In the genomic region with DNA sequence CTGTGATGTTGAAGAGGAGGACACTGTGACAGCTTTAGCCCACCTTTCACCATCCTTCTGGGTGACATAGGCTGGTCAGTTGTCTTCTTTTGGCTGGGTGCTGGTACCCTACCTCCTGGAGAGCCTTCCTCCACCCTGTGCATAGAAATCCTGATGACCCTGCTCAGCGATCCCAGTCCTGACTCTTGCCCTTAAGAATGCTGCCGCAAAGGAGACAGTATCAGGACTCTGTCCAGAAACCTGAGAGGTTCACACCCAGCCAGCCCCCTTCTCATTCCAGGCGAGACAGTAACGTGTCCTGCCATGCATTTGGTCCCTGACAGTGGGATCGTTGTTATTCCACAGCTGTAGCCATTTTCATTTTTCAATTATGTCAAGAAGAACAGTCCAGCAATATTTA, we compare ENCODE assay signal across 17 cellular contexts.
A peak's percentile ranks its signal among the peaks of the same experiment; 100 is the strongest.
DNase-seq lines count a peak whose midpoint lies in the region; ATAC-seq and TF ChIP-seq lines count a peak whose summit lies in the region.
"Had no signal": no experiment of that assay in that cellular context is flagged by ENCODE, and none has a peak within 500 bp of the region (broad histone marks: within the 10 kb centered on the region; RNA-seq: fewer than 3 reads in every experiment).

No MANE protein-coding gene starts in this region.

- H3K27ac ChIP-seq in RWPE2 (ENCODE audit: poor library complexity, severe bottlenecking) (no peak overlapping the region), trophoblast cell (ENCODE audit: low read depth, low read length) (no peak overlapping the region), heart left ventricle (no peak overlapping the region)
- H3K27ac ChIP-seq: BLaER1, C4-2B had no signal

- no peak overlapping the region for H3K9ac ChIP-seq in trophoblast cell (ENCODE audit: low read length)
- H3K9ac ChIP-seq: BLaER1 had no signal

- no peak overlapping the region for H2AFZ ChIP-seq in trophoblast cell (ENCODE audit: insufficient read depth, low read length, poor library complexity)

- H2AK5ac ChIP-seq in trophoblast cell (ENCODE audit: low read length) = no peak overlapping the region

- H4K91ac ChIP-seq in trophoblast cell (ENCODE audit: low read depth, low read length) = no peak overlapping the region

- no peak overlapping the region for H4K12ac ChIP-seq in trophoblast cell (ENCODE audit: low read depth, low read length)

- H3K9me3 ChIP-seq in RWPE2 (ENCODE audit: severe bottlenecking) (no peaks in the 10 kb centered on the region), trophoblast cell (ENCODE audit: insufficient read depth, low read depth, low read length) (peaks cover 2% of the 10 kb centered on the region), heart left ventricle (no peaks in the 10 kb centered on the region)
- H3K9me3 ChIP-seq: Caco-2, HAP-1 had no signal

- peak; percentile 33; the same call in 1 of the 3 replicates for ATAC-seq in RWPE2 (ENCODE audit: low read depth)
- no peak for ATAC-seq in GM21360 (IDR thresholded peaks at IDR 0.05; ENCODE audit: unreplicated experiment)
- no peak for ATAC-seq in heart left ventricle
- ATAC-seq: CD8-positive, alpha-beta T cell had no signal

- H4K8ac ChIP-seq in trophoblast cell (ENCODE audit: low read depth, low read length) = no peak overlapping the region

- no peak for TF ChIP-seq POLR2A in heart left ventricle (IDR thresholded peaks at IDR 0.05)

- H3K18ac ChIP-seq in trophoblast cell (ENCODE audit: low read length) = no peak overlapping the region

- intact Hi-C loops in heart left ventricle (cut with DNase I) = no loop called here

- no peaks in the 10 kb centered on the region for H3K79me2 ChIP-seq in trophoblast cell (ENCODE audit: control insufficient read depth, insufficient read depth, low read length, poor library complexity)

- H3K23ac ChIP-seq in trophoblast cell (ENCODE audit: low read length) = no peak overlapping the region

- H2BK12ac ChIP-seq in trophoblast cell (ENCODE audit: low read length) = no peak overlapping the region

- no peak overlapping the region for H2BK5ac ChIP-seq in trophoblast cell (ENCODE audit: low read depth, low read length, poor library complexity)

- no peak overlapping the region for H3K14ac ChIP-seq in trophoblast cell (ENCODE audit: low read length)

- TF ChIP-seq CTCF in RWPE2 (IDR thresholded peaks at IDR 0.05; ENCODE audit: poor library complexity, severe bottlenecking) (no peak), heart left ventricle (IDR thresholded peaks at IDR 0.05) (no peak)

- H3K27me3 ChIP-seq in RWPE2 (ENCODE audit: insufficient read depth, poor library complexity, severe bottlenecking) (no peaks in the 10 kb centered on the region), trophoblast cell (ENCODE audit: insufficient read depth, low read length) (no peaks in the 10 kb centered on the region), heart left ventricle (no peaks in the 10 kb centered on the region)
- H3K27me3 ChIP-seq: BLaER1 had no signal

- WGBS in trophoblast cell (ENCODE audit: extremely low coverage, insufficient coverage, insufficient read length) = no CpG with 5 or more reads among the region's 5 CpGs
- WGBS in heart left ventricle, 4 donors = 40 to 57% (median 50%) methylated on average over 4 to 5 of the region's 5 CpGs

- no peaks in the 10 kb centered on the region for H3K36me3 ChIP-seq in RWPE2 (ENCODE audit: low read depth)
- H3K36me3 ChIP-seq in trophoblast cell (ENCODE audit: control insufficient read depth in 1 of 2, insufficient read depth in 2 of 2, low read length in 2 of 2) = peaks cover 0 to 7% of the 10 kb centered on the region in 2 experiments
- H3K36me3 ChIP-seq in heart left ventricle = no peaks in the 10 kb centered on the region
- H3K36me3 ChIP-seq: BLaER1, HAP-1 had no signal

- H3K4me1 ChIP-seq in RWPE2 (ENCODE audit: insufficient read depth, poor library complexity, severe bottlenecking) (no peaks in the 10 kb centered on the region), trophoblast cell (ENCODE audit: control insufficient read depth in 1 of 2, insufficient read depth in 2 of 2, low read length in 2 of 2) (peaks cover 0 to 2% of the 10 kb centered on the region in 2 experiments), heart left ventricle (no peaks in the 10 kb centered on the region)
- H3K4me1 ChIP-seq: BLaER1, Caco-2, HAP-1 had no signal

- H3K4me3 ChIP-seq in RWPE2 (ENCODE audit: severe bottlenecking) (no peak overlapping the region), trophoblast cell (ENCODE audit: low read depth, low read length) (no peak overlapping the region), heart left ventricle (no peak overlapping the region)
- H3K4me3 ChIP-seq: BLaER1, HAP-1 had no signal

- H3K4ac ChIP-seq in trophoblast cell (ENCODE audit: low read depth, low read length) = no peak overlapping the region

- H3K4me2 ChIP-seq in trophoblast cell (ENCODE audit: low read length) = no peak overlapping the region
- H3K4me2 ChIP-seq: BLaER1 had no signal

- no peak overlapping the region for H2BK120ac ChIP-seq in trophoblast cell (ENCODE audit: insufficient read depth, low read length, poor library complexity)

- DNase-seq in RWPE2 (ENCODE audit: low spot score) (no peak), left kidney (ENCODE audit: low read depth, low spot score) (peak; percentile 40), trophoblast cell (peak; percentile 9 to 12), HT-29 (ENCODE audit: low spot score) (no peak), mesenteric fat pad (ENCODE audit: low spot score) (no peak), heart left ventricle (no peak)
- DNase-seq: Caco-2; CD4-positive, CD25-positive, alpha-beta regulatory T cell; CD8-positive, alpha-beta T cell; DMS153; DND-41; GOT3; HFFc6 had no signal

- H3K79me1 ChIP-seq in trophoblast cell (ENCODE audit: low read length) = no peaks in the 10 kb centered on the region

Comparison
In these comparisons a context has a peak if more than half of its experiments do, and no peak if none do; other contexts are left out.
1. DNase-seq: peak in left kidney (single experiment) and trophoblast cell (2 of 2); none in RWPE2 (single experiment), HT-29 (single experiment), mesenteric fat pad (single experiment) and heart left ventricle (0 of 5).